In genomic region chr1:92274939-92275338, GRCh38 we compare ENCODE assay signal across 23 cellular contexts. TPM values are rescaled to one million over a fixed set of nuclear protein-coding genes. Genes with fewer than 3 reads are reported as not detected.
DNase-seq lines count a peak whose midpoint lies in the region; ATAC-seq and TF ChIP-seq lines count a peak whose summit lies in the region.
"Had no signal": no experiment of that assay in that cellular context is flagged by ENCODE, and none has a peak within 500 bp of the region (broad histone marks: within the 10 kb centered on the region; RNA-seq: fewer than 3 reads in every experiment).

No MANE protein-coding gene starts in this region.

- no peak for ATAC-seq in IMR-90 (ENCODE audit: low read depth)
- ATAC-seq in activated CD8-positive, alpha-beta T cell treated with anti-CD3 and anti-CD28 coated beads, Interleukin-2, amount 10 ng/mL, durations not matched to agents 7 days and 5 days, result no peak
- no peak for ATAC-seq in activated CD8-positive, alpha-beta T cell treated with anti-CD3 and anti-CD28 coated beads for 36 hours
- ATAC-seq: left cardiac atrium; natural killer cell treated with Interleukin-12 subunit alpha and Interleukin-12 subunit beta and Interleukin-15 and Interleukin-18, amount 100 ng/mL, for 72 hours had no signal

- H3K27me3 ChIP-seq in BLaER1 (no peaks in the 10 kb centered on the region), IMR-90 (ENCODE audit: control insufficient read depth, insufficient read depth, low read length) (no peaks in the 10 kb centered on the region), brain microvascular endothelial cell (replicated peaks) (no peaks in the 10 kb centered on the region)
- H3K27me3 ChIP-seq: ascending aorta had no signal

- peaks cover 9% of the 10 kb centered on the region for H3K9me3 ChIP-seq in BLaER1
- no peaks in the 10 kb centered on the region for H3K9me3 ChIP-seq in IMR-90 (ENCODE audit: control insufficient read depth, insufficient read depth, low read length)
- H3K9me3 ChIP-seq: ascending aorta had no signal

- H3K36me3 ChIP-seq in BLaER1 (peaks cover 55% of the 10 kb centered on the region), IMR-90 (ENCODE audit: control insufficient read depth, insufficient read depth, low read length) (peaks cover 10% of the 10 kb centered on the region), brain microvascular endothelial cell (replicated peaks) (no peaks in the 10 kb centered on the region)

- H3K4me3 Mint-ChIP-seq in mesothelial cell of epicardium, result no peak overlapping the region
- H3K4me3 Mint-ChIP-seq in activated CD8-positive, alpha-beta T cell treated with anti-CD3 and anti-CD28 coated beads, Interleukin-2, amount 10 ng/mL, durations not matched to agents 7 days and 5 days, result no peak overlapping the region
- H3K4me3 Mint-ChIP-seq in activated CD8-positive, alpha-beta T cell treated with anti-CD3 and anti-CD28 coated beads for 36 hours, result no peak overlapping the region
- H3K4me3 Mint-ChIP-seq: activated naive CD4-positive, alpha-beta T cell treated with anti-CD3 and anti-CD28 coated beads for 36 hours; CD4-positive, alpha-beta T cell; natural killer cell treated with Interleukin-12 subunit alpha and Interleukin-12 subunit beta and Interleukin-15 and Interleukin-18, amount 100 ng/mL, for 72 hours had no signal

- in situ Hi-C loops in IMR-90 (cut with MboI; ENCODE audit: low sequenced_read_pairs), result no loop called here
- in situ Hi-C loops in brain microvascular endothelial cell (cut with HindIII; ENCODE audit: low pct_ligation_motif_present, low sequenced_read_pairs), result no loop called here

- no peak overlapping the region for H3K4ac ChIP-seq in IMR-90 (ENCODE audit: low read depth, low read length)

- no peaks in the 10 kb centered on the region for H3K27me3 Mint-ChIP-seq in mesothelial cell of epicardium (ENCODE audit: low read depth)
- no peaks in the 10 kb centered on the region for H3K27me3 Mint-ChIP-seq in activated CD8-positive, alpha-beta T cell treated with anti-CD3 and anti-CD28 coated beads, Interleukin-2, amount 10 ng/mL, durations not matched to agents 7 days and 5 days (ENCODE audit: low read depth)
- H3K27me3 Mint-ChIP-seq in activated CD8-positive, alpha-beta T cell treated with anti-CD3 and anti-CD28 coated beads for 36 hours, result no peaks in the 10 kb centered on the region
- H3K27me3 Mint-ChIP-seq: CD4-positive, alpha-beta T cell; natural killer cell treated with Interleukin-12 subunit alpha and Interleukin-12 subunit beta and Interleukin-15 and Interleukin-18, amount 100 ng/mL, for 72 hours had no signal

- no peak overlapping the region for H2AK5ac ChIP-seq in IMR-90 (ENCODE audit: low read depth, low read length)

- no peak overlapping the region for H4K5ac ChIP-seq in IMR-90 (ENCODE audit: low read depth, low read length)

- TF ChIP-seq CTCF in IMR-90 (conservative IDR thresholded peaks at IDR 0.05; ENCODE audit: low read depth, low read length) (no peak), brain microvascular endothelial cell (IDR thresholded peaks at IDR 0.05; ENCODE audit: low read depth, low read length, missing control alignments) (no peak), mesothelial cell of epicardium (IDR thresholded peaks at IDR 0.05; ENCODE audit: unreplicated experiment) (no peak)
- TF ChIP-seq CTCF in activated CD8-positive, alpha-beta T cell treated with anti-CD3 and anti-CD28 coated beads for 36 hours (IDR thresholded peaks at IDR 0.05), result no peak

- peaks cover 12% of the 10 kb centered on the region for H3K9me1 ChIP-seq in IMR-90 (ENCODE audit: insufficient read depth, low read length)

- H3K4me3 ChIP-seq in BLaER1, result no peak overlapping the region
- no peak overlapping the region for H3K4me3 ChIP-seq in IMR-90 (ENCODE audit: insufficient read depth, low read depth, low read length)
- no peak overlapping the region for H3K4me3 ChIP-seq in brain microvascular endothelial cell (ENCODE audit: low read depth, low read length)
- H3K4me3 ChIP-seq: ascending aorta had no signal

- no peak overlapping the region for H2BK20ac ChIP-seq in IMR-90 (ENCODE audit: low read depth, low read length)

- no peak overlapping the region for H2BK15ac ChIP-seq in IMR-90 (ENCODE audit: low read depth, low read length)

- H3K27ac ChIP-seq in BLaER1, result peak overlapping the region; percentile 78; the same call in 1 of the 2 replicates
- no peak overlapping the region for H3K27ac ChIP-seq in IMR-90 (ENCODE audit: insufficient read depth, low read length)
- no peak overlapping the region for H3K27ac ChIP-seq in brain microvascular endothelial cell
- H3K27ac ChIP-seq: ascending aorta, WERI-Rb-1 had no signal

- peak; percentile 54 for DNase-seq in IMR-90
- DNase-seq in brain microvascular endothelial cell, result peak; percentile 35
- DNase-seq in iris pigment epithelial cell (ENCODE audit: low read depth), result peak; percentile 39
- DNase-seq in mesothelial cell of epicardium (ENCODE audit: low spot score in 2 of 2, unreplicated experiment in 2 of 2), result no peak
- DNase-seq in activated CD8-positive, alpha-beta T cell treated with anti-CD3 and anti-CD28 coated beads, Interleukin-2, amount 10 ng/mL, durations not matched to agents 7 days and 5 days, result no peak
- DNase-seq in activated CD8-positive, alpha-beta T cell treated with anti-CD3 and anti-CD28 coated beads for 36 hours, result no peak
- no peak for DNase-seq in AG20443 (ENCODE audit: low spot score)
- DNase-seq: activated CD4-positive, alpha-beta T cell treated with anti-CD3 and anti-CD28 coated beads, Interleukin-2, amount 50 U/mL, for 1 hour; activated naive CD4-positive, alpha-beta T cell treated with anti-CD3 and anti-CD28 coated beads for 36 hours; activated T-cell treated with anti-CD3 and anti-CD28 coated beads for 4 hours; CD4-positive, alpha-beta T cell; left cardiac atrium; mesendoderm; NCI-H1092 treated with DMSO at 0.1 percent for 48 hours; NCI-H2081 treated with DMSO at 0.1 percent for 48 hours; NCI-H510A treated with DMSO at 0.1 percent for 48 hours; stimulated activated naive CD4-positive, alpha-beta T cell; T-helper 2 cell; WERI-Rb-1 had no signal

- no peak overlapping the region for H3K23ac ChIP-seq in IMR-90 (ENCODE audit: low read depth, low read length)

- no peak overlapping the region for H4K91ac ChIP-seq in IMR-90 (ENCODE audit: insufficient read depth, low read depth, low read length)

- H4K20me1 ChIP-seq in BLaER1 (no peaks in the 10 kb centered on the region), IMR-90 (ENCODE audit: insufficient read depth, low read length) (no peaks in the 10 kb centered on the region)

- dilution Hi-C loops in IMR-90 (cut with HindIII; ENCODE audit: low sequenced_read_pairs, unreplicated experiment), result no loop called here

- H4K8ac ChIP-seq in IMR-90 (ENCODE audit: low read depth in 2 of 2, low read length in 2 of 2), result no peak overlapping the region

- H2BK5ac ChIP-seq in IMR-90 (ENCODE audit: low read depth, low read length, poor library complexity, severe bottlenecking), result no peak overlapping the region

- H3K79me1 ChIP-seq in IMR-90 (ENCODE audit: low read depth in 1 of 2, low read length in 2 of 2), result peaks cover 0 to 11% of the 10 kb centered on the region in 2 experiments; a peak in 1 of 4 replicates

- TF ChIP-seq RAD21 in IMR-90 (IDR thresholded peaks at IDR 0.05; ENCODE audit: low read length), result no peak

- H3K18ac ChIP-seq in IMR-90 (ENCODE audit: low read depth, low read length), result no peak overlapping the region

- H2AFZ ChIP-seq in IMR-90 (replicated peaks; ENCODE audit: low read length, poor library complexity), result no peak overlapping the region

- CTCF ChIA-PET in IMR-90 (lab: Yijun Ruan, JAX), result no interaction called here
- CTCF ChIA-PET in activated CD8-positive, alpha-beta T cell treated with anti-CD3 and anti-CD28 coated beads, Interleukin-2, amount 10 ng/mL, durations not matched to agents 7 days and 5 days (lab: Charles Lee), result interaction anchor here (1.7 kb wide), 1 partner anchor 277 kb away, joined by 4 read pairs; no protein-coding TSS in a partner anchor
- CTCF ChIA-PET in activated CD8-positive, alpha-beta T cell treated with anti-CD3 and anti-CD28 coated beads for 36 hours (lab: Charles Lee), result interaction anchor here (2.8 kb wide), 1 partner anchor 16 kb away, joined by 9 read pairs; no protein-coding TSS in a partner anchor

- H3K4me1 ChIP-seq in BLaER1 (peaks cover 54% of the 10 kb centered on the region), IMR-90 (ENCODE audit: control insufficient read depth, insufficient read depth, low read length) (peaks cover 3% of the 10 kb centered on the region)
- H3K4me1 ChIP-seq: ascending aorta had no signal

- TF ChIP-seq POLR2A in IMR-90 (IDR thresholded peaks at IDR 0.05; ENCODE audit: low read depth, low read length), result no peak

- no peaks in the 10 kb centered on the region for H3K9me3 Mint-ChIP-seq in mesothelial cell of epicardium
- H3K9me3 Mint-ChIP-seq in activated CD8-positive, alpha-beta T cell treated with anti-CD3 and anti-CD28 coated beads, Interleukin-2, amount 10 ng/mL, durations not matched to agents 7 days and 5 days (ENCODE audit: insufficient read depth), result no peaks in the 10 kb centered on the region
- H3K9me3 Mint-ChIP-seq in activated CD8-positive, alpha-beta T cell treated with anti-CD3 and anti-CD28 coated beads for 36 hours, result no peaks in the 10 kb centered on the region
- H3K9me3 Mint-ChIP-seq: activated naive CD4-positive, alpha-beta T cell treated with anti-CD3 and anti-CD28 coated beads for 36 hours; CD4-positive, alpha-beta T cell; natural killer cell treated with Interleukin-12 subunit alpha and Interleukin-12 subunit beta and Interleukin-15 and Interleukin-18, amount 100 ng/mL, for 72 hours had no signal

- H3K14ac ChIP-seq in IMR-90 (replicated peaks; ENCODE audit: low read depth, low read length), result no peak overlapping the region

- H3K27ac Mint-ChIP-seq in mesothelial cell of epicardium, result no peak overlapping the region
- H3K27ac Mint-ChIP-seq in activated CD8-positive, alpha-beta T cell treated with anti-CD3 and anti-CD28 coated beads, Interleukin-2, amount 10 ng/mL, durations not matched to agents 7 days and 5 days, result no peak overlapping the region
- H3K27ac Mint-ChIP-seq in activated CD8-positive, alpha-beta T cell treated with anti-CD3 and anti-CD28 coated beads for 36 hours, result no peak overlapping the region
- H3K27ac Mint-ChIP-seq: activated naive CD4-positive, alpha-beta T cell treated with anti-CD3 and anti-CD28 coated beads for 36 hours; CD4-positive, alpha-beta T cell; natural killer cell treated with Interleukin-12 subunit alpha and Interleukin-12 subunit beta and Interleukin-15 and Interleukin-18, amount 100 ng/mL, for 72 hours had no signal

- no peaks in the 10 kb centered on the region for H3K4me1 Mint-ChIP-seq in mesothelial cell of epicardium
- H3K4me1 Mint-ChIP-seq in activated CD8-positive, alpha-beta T cell treated with anti-CD3 and anti-CD28 coated beads, Interleukin-2, amount 10 ng/mL, durations not matched to agents 7 days and 5 days (ENCODE audit: low read depth), result no peaks in the 10 kb centered on the region
- H3K4me1 Mint-ChIP-seq in activated CD8-positive, alpha-beta T cell treated with anti-CD3 and anti-CD28 coated beads for 36 hours (ENCODE audit: low read depth), result peaks cover 2% of the 10 kb centered on the region

- POLR2A ChIA-PET in IMR-90 (lab: Charles Lee; ENCODE audit: unreplicated experiment), result no interaction called here
- POLR2A ChIA-PET in activated CD8-positive, alpha-beta T cell treated with anti-CD3 and anti-CD28 coated beads, Interleukin-2, amount 10 ng/mL, durations not matched to agents 7 days and 5 days (lab: Charles Lee), result no interaction called here
- POLR2A ChIA-PET in activated CD8-positive, alpha-beta T cell treated with anti-CD3 and anti-CD28 coated beads for 36 hours (lab: Charles Lee), result no interaction called here

- intact Hi-C loops in IMR-90 (cut with micrococcal nuclease), result no loop called here
- intact Hi-C loops in activated CD8-positive, alpha-beta T cell treated with anti-CD3 and anti-CD28 coated beads for 36 hours (cut with micrococcal nuclease), result no loop called here

- WGBS in IMR-90 (ENCODE audit: extremely low coverage in 2 of 2, insufficient read length in 1 of 2), 2 experiments, result 50% methylated on average over 1 of the region's 1 CpG; no CpG with 5 or more reads in 1 of the 2 experiments

- no peak overlapping the region for H3K56ac ChIP-seq in IMR-90 (ENCODE audit: extremely low read depth, insufficient read depth, low read length)

- no peak overlapping the region for H2BK120ac ChIP-seq in IMR-90 (ENCODE audit: low read depth, low read length)

- no TSS peak for BruUV-seq in IMR-90 (replicated peaks; lab: Mats Ljungman, UMichigan)

- H3K4me2 ChIP-seq in BLaER1 (peak overlapping the region; percentile 79), IMR-90 (ENCODE audit: low read depth, low read length) (no peak overlapping the region)

- H2AK9ac ChIP-seq in IMR-90 (replicated peaks; ENCODE audit: low read depth, low read length, poor library complexity), result no peak overlapping the region

- H3K9ac ChIP-seq in BLaER1, result no peak overlapping the region
- H3K9ac ChIP-seq in IMR-90 (ENCODE audit: low read depth, low read length), result no peak overlapping the region

- peaks cover 46% of the 10 kb centered on the region for H3K36me3 Mint-ChIP-seq in mesothelial cell of epicardium
- peaks cover 46% of the 10 kb centered on the region for H3K36me3 Mint-ChIP-seq in activated CD8-positive, alpha-beta T cell treated with anti-CD3 and anti-CD28 coated beads, Interleukin-2, amount 10 ng/mL, durations not matched to agents 7 days and 5 days (ENCODE audit: low read depth)
- H3K36me3 Mint-ChIP-seq in activated CD8-positive, alpha-beta T cell treated with anti-CD3 and anti-CD28 coated beads for 36 hours (ENCODE audit: low read depth), result peaks cover 51% of the 10 kb centered on the region

RNA-seq across cellular contexts. Expression of gene GLMN, which starts 23.8 kb away (rescaled TPM):
- total RNA-seq in IMR-90 (2012; rRNA removed), result 4.1 and 11.9 TPM in 2 replicates
- 3.3 and 4.7 TPM in 2 replicates for polyA plus RNA-seq in IMR-90 (2012; rRNA removed)
- 0.21 and 0.22 TPM in 2 replicates for polyA plus RNA-seq in IMR-90 (2012; cell fraction: cytosol; rRNA removed)
- polyA plus RNA-seq in IMR-90 (2012; cell fraction: nucleus; rRNA removed; ENCODE audit: low replicate concordance), result 0.66 and 6.6 TPM in 2 replicates
- 22.0 to 25.3 TPM (median 22.7 TPM) in 3 replicates for total RNA-seq in mesothelial cell of epicardium
- 10 to 100 TPM; 18.4 to 21.9 TPM for total RNA-seq in activated CD8-positive, alpha-beta T cell treated with anti-CD3 and anti-CD28 coated beads, Interleukin-2, amount 10 ng/mL, durations not matched to agents 7 days and 5 days
- 10 to 100 TPM; 16.8 TPM for total RNA-seq in activated CD8-positive, alpha-beta T cell treated with anti-CD3 and anti-CD28 coated beads for 36 hours

RNA-seq across cellular contexts. Expression of gene RPAP2, which starts 23.9 kb away (rescaled TPM):
- total RNA-seq in IMR-90 (2012; rRNA removed) (13.6 TPM in 2 replicates), mesothelial cell of epicardium (38.1 to 43.3 TPM (median 42.5 TPM) in 3 replicates)
- 3.9 and 7.1 TPM in 2 replicates for polyA plus RNA-seq in IMR-90 (2012; rRNA removed)
- 0.46 and 1.6 TPM in 2 replicates for polyA plus RNA-seq in IMR-90 (2012; cell fraction: cytosol; rRNA removed)
- polyA plus RNA-seq in IMR-90 (2012; cell fraction: nucleus; rRNA removed; ENCODE audit: low replicate concordance), result 0.44 and 4.0 TPM in 2 replicates
- 10 to 100 TPM; 32.9 to 36.2 TPM for total RNA-seq in activated CD8-positive, alpha-beta T cell treated with anti-CD3 and anti-CD28 coated beads, Interleukin-2, amount 10 ng/mL, durations not matched to agents 7 days and 5 days
- 10 to 100 TPM; 31.5 to 32.2 TPM for total RNA-seq in activated CD8-positive, alpha-beta T cell treated with anti-CD3 and anti-CD28 coated beads for 36 hours

RNA-seq across cellular contexts. Expression of gene C1orf146, which starts 57.2 kb away (rescaled TPM):
- not detected in 2 replicates for total RNA-seq in IMR-90 (2012; rRNA removed)
- polyA plus RNA-seq in IMR-90 (2012; rRNA removed), result not detected in 2 replicates
- not detected in 2 replicates for polyA plus RNA-seq in IMR-90 (2012; cell fraction: cytosol; rRNA removed)
- polyA plus RNA-seq in IMR-90 (2012; cell fraction: nucleus; rRNA removed; ENCODE audit: low replicate concordance), result not detected in 2 replicates
- total RNA-seq in mesothelial cell of epicardium, result not detected in 3 replicates
- not detected for total RNA-seq in activated CD8-positive, alpha-beta T cell treated with anti-CD3 and anti-CD28 coated beads, Interleukin-2, amount 10 ng/mL, durations not matched to agents 7 days and 5 days
- total RNA-seq in activated CD8-positive, alpha-beta T cell treated with anti-CD3 and anti-CD28 coated beads for 36 hours, result not detected
- total RNA-seq: activated naive CD4-positive, alpha-beta T cell treated with anti-CD3 and anti-CD28 coated beads for 36 hours; ascending aorta; CD4-positive, alpha-beta T cell; left cardiac atrium; natural killer cell treated with Interleukin-12 subunit alpha and Interleukin-12 subunit beta and Interleukin-15 and Interleukin-18, amount 100 ng/mL, for 72 hours had no signal
- polyA plus RNA-seq: thymus had no signal

Comparison
In these comparisons a context has a peak if more than half of its experiments do, and no peak if none do; other contexts are left out.
1. DNase-seq: peak in IMR-90 (single experiment), brain microvascular endothelial cell (single experiment) and iris pigment epithelial cell (single experiment); none in mesothelial cell of epicardium (0 of 2), activated CD8-positive, alpha-beta T cell treated with anti-CD3 and anti-CD28 coated beads, Interleukin-2, amount 10 ng/mL, durations not matched to agents 7 days and 5 days (single experiment), activated CD8-positive, alpha-beta T cell treated with anti-CD3 and anti-CD28 coated beads for 36 hours (single experiment) and AG20443 (single experiment).